Comparison of ENCODE assay signal across 5 cellular contexts in genomic region chr3:127605547-127605946, GRCh38. TPM values are rescaled to one million over a fixed set of nuclear protein-coding genes. Genes with fewer than 3 reads are reported as not detected.
DNase-seq lines count a peak whose midpoint lies in the region; ATAC-seq and TF ChIP-seq lines count a peak whose summit lies in the region.
"Not testable (repeated sequence)": the region's sequence is repeated elsewhere in the genome, so short reads cannot be mapped to it uniquely, and the experiment has no call there.

No MANE protein-coding gene starts in this region.

- CTCF ChIA-PET in activated CD8-positive, alpha-beta T cell treated with anti-CD3 and anti-CD28 coated beads, Interleukin-2, amount 10 ng/mL, durations not matched to agents 7 days and 5 days (lab: Charles Lee): not testable (repeated sequence)

- H3K4me1 ChIP-seq in osteoblast (ENCODE audit: insufficient read depth, low read length): not testable (repeated sequence)
- peaks cover 0 to 31% (median 3%) of the 10 kb centered on the region in 6 donors for H3K4me1 ChIP-seq in spleen

- H3K9me3 Mint-ChIP-seq in activated CD8-positive, alpha-beta T cell treated with anti-CD3 and anti-CD28 coated beads, Interleukin-2, amount 10 ng/mL, durations not matched to agents 7 days and 5 days (ENCODE audit: insufficient read depth): not testable (repeated sequence)

- peaks cover 80% of the 10 kb centered on the region for H3K36me3 Mint-ChIP-seq in activated CD8-positive, alpha-beta T cell treated with anti-CD3 and anti-CD28 coated beads, Interleukin-2, amount 10 ng/mL, durations not matched to agents 7 days and 5 days (ENCODE audit: low read depth)

- peak overlapping the region; percentile 15 for H3K27ac Mint-ChIP-seq in activated CD8-positive, alpha-beta T cell treated with anti-CD3 and anti-CD28 coated beads, Interleukin-2, amount 10 ng/mL, durations not matched to agents 7 days and 5 days

- H2AFZ ChIP-seq in osteoblast (ENCODE audit: low read length): not testable (repeated sequence)

- H3K36me3 ChIP-seq in osteoblast (ENCODE audit: insufficient read depth, low read length) (peaks cover 37% of the 10 kb centered on the region), spleen (peaks cover 0 to 92% (median 38%) of the 10 kb centered on the region in 6 donors)

- not testable (repeated sequence) for H4K20me1 ChIP-seq in osteoblast (ENCODE audit: insufficient read depth, low read length)

- POLR2A ChIA-PET in activated CD8-positive, alpha-beta T cell treated with anti-CD3 and anti-CD28 coated beads, Interleukin-2, amount 10 ng/mL, durations not matched to agents 7 days and 5 days (lab: Charles Lee): interaction anchor here (0.6 to 2.5 kb wide), 3 partner anchors 7 to 523 kb away, joined by 3 to 16 read pairs (median 3); partner anchors contain the start of gene MCM2

- not testable (repeated sequence) for H3K27me3 ChIP-seq in osteoblast (ENCODE audit: insufficient read depth, low read length); spleen (replicated peaks in 1 of 7)

- intact Hi-C loops in spleen (cut with DNase I; ENCODE audit: low total_unique reads): not testable (repeated sequence)

- not testable (repeated sequence) for H3K79me2 ChIP-seq in osteoblast (ENCODE audit: insufficient read depth, low read length)

- not testable (repeated sequence) for ATAC-seq in activated CD8-positive, alpha-beta T cell treated with anti-CD3 and anti-CD28 coated beads, Interleukin-2, amount 10 ng/mL, durations not matched to agents 7 days and 5 days

- H3K27me3 Mint-ChIP-seq in activated CD8-positive, alpha-beta T cell treated with anti-CD3 and anti-CD28 coated beads, Interleukin-2, amount 10 ng/mL, durations not matched to agents 7 days and 5 days (ENCODE audit: low read depth): not testable (repeated sequence)

- DNase-seq in activated CD8-positive, alpha-beta T cell treated with anti-CD3 and anti-CD28 coated beads, Interleukin-2, amount 10 ng/mL, durations not matched to agents 7 days and 5 days: not testable (repeated sequence)
- peak; percentile 60 for DNase-seq in osteoblast (ENCODE audit: insufficient read length, low spot score, missing footprints)
- peak; percentile 16 for DNase-seq in spleen

- peaks cover 42% of the 10 kb centered on the region for H3K4me1 Mint-ChIP-seq in activated CD8-positive, alpha-beta T cell treated with anti-CD3 and anti-CD28 coated beads, Interleukin-2, amount 10 ng/mL, durations not matched to agents 7 days and 5 days (ENCODE audit: low read depth)

- not testable (repeated sequence) for H3K4me3 Mint-ChIP-seq in activated CD8-positive, alpha-beta T cell treated with anti-CD3 and anti-CD28 coated beads, Interleukin-2, amount 10 ng/mL, durations not matched to agents 7 days and 5 days

- H3K4me2 ChIP-seq in osteoblast (ENCODE audit: insufficient read depth, low read length): not testable (repeated sequence)

- H3K4me3 ChIP-seq in osteoblast (ENCODE audit: insufficient read depth, low read length); spleen: not testable (repeated sequence)

- TF ChIP-seq CTCF in C4-2B (conservative IDR thresholded peaks at IDR 0.05); VCaP (conservative IDR thresholded peaks at IDR 0.05); osteoblast (IDR thresholded peaks at IDR 0.05; ENCODE audit: extremely low read depth, low read depth, low read length); spleen (IDR thresholded peaks at IDR 0.05 in 8 of 11, conservative IDR thresholded peaks at IDR 0.05 in 3 of 11): not testable (repeated sequence)

- WGBS in spleen, 5 donors: 93 to 96% (median 96%) methylated on average over 7 of the region's 7 CpGs

- H3K9me3 ChIP-seq in osteoblast (ENCODE audit: low read depth, low read length); spleen: not testable (repeated sequence)

- not testable (repeated sequence) for TF ChIP-seq POLR2A in spleen (IDR thresholded peaks at IDR 0.05)

- peak overlapping the region; percentile 71 for H3K27ac ChIP-seq in C4-2B
- peak overlapping the region; percentile 93 for H3K27ac ChIP-seq in VCaP
- H3K27ac ChIP-seq in osteoblast (ENCODE audit: low read depth, low read length); spleen: not testable (repeated sequence)

RNA-seq across cellular contexts. Expression of gene MCM2, which starts 7.3 kb away (rescaled TPM):
- total RNA-seq in activated CD8-positive, alpha-beta T cell treated with anti-CD3 and anti-CD28 coated beads, Interleukin-2, amount 10 ng/mL, durations not matched to agents 7 days and 5 days: 100 to 1,000 TPM; 185 to 188 TPM
- 14.5 and 15.3 TPM in 2 replicates for total RNA-seq in osteoblast
- total RNA-seq in spleen: 10 to 100 TPM in 6 of 7 donors, 1 to 10 TPM in 1; 7.4 to 23.5 (median 18.2) TPM
- polyA plus RNA-seq in spleen: 10 to 100 TPM in 2 of 3 donors, 1 to 10 TPM in 1; 5.5 to 14.3 (median 11.4) TPM

RNA-seq across cellular contexts. Expression of gene TPRA1, which starts 15.0 kb away (rescaled TPM):
- total RNA-seq in activated CD8-positive, alpha-beta T cell treated with anti-CD3 and anti-CD28 coated beads, Interleukin-2, amount 10 ng/mL, durations not matched to agents 7 days and 5 days: 10 to 100 TPM; 27.0 to 27.9 TPM
- total RNA-seq in osteoblast (29.5 and 30.4 TPM in 2 replicates), spleen (10 to 100 TPM; 27.2 to 42.3 (median 31.8) TPM)
- 10 to 100 TPM; 16.1 to 29.6 (median 27.6) TPM for polyA plus RNA-seq in spleen

RNA-seq across cellular contexts. Expression of gene PODXL2, which starts 23.4 kb away (rescaled TPM):
- total RNA-seq in activated CD8-positive, alpha-beta T cell treated with anti-CD3 and anti-CD28 coated beads, Interleukin-2, amount 10 ng/mL, durations not matched to agents 7 days and 5 days: 1 to 10 TPM; 1.3 to 1.7 TPM
- total RNA-seq in osteoblast (0.36 and 0.59 TPM in 2 replicates), spleen (1 to 10 TPM in 6 of 7 donors, under 1 TPM in 1; 0.77 to 3.1 (median 2.5) TPM)
- polyA plus RNA-seq in spleen: 1 to 10 TPM in 2 of 3 donors, under 1 TPM in 1; 0.87 to 2.7 (median 1.4) TPM

Comparison
In these comparisons a context has a peak if more than half of its experiments do, and no peak if none do; other contexts are left out.
1. RNA of gene MCM2, which starts 7.3 kb away (total RNA-seq): 185 to 188 TPM in activated CD8-positive, alpha-beta T cell treated with anti-CD3 and anti-CD28 coated beads, Interleukin-2, amount 10 ng/mL, durations not matched to agents 7 days and 5 days; 7.4 to 23.5 TPM in spleen and 14.5 to 15.3 TPM in osteoblast; every median in the first group is over 4 times any median in the second.